21 cellular contexts compared by ENCODE assay signal in genomic region chr3:184414418-184415228, GRCh38. TPM values are rescaled to one million over a fixed set of nuclear protein-coding genes. Genes with fewer than 3 reads are reported as not detected.
"Had no signal": no experiment of that assay in that cellular context is flagged by ENCODE, and none has a peak within 500 bp of the region (broad histone marks: within the 10 kb centered on the region; RNA-seq: fewer than 3 reads in every experiment).

No MANE protein-coding gene starts in this region.

- H3K4me1 ChIP-seq: adrenal gland had no signal

- H3K9me3 ChIP-seq: adrenal gland, esophagus squamous epithelium, spleen, thoracic aorta had no signal

- ATAC-seq: activated naive CD4-positive, alpha-beta T cell treated with anti-CD3 and anti-CD28 coated beads, Interleukin-2, amount 50 U/mL, for 72 hours; left colon; stimulated activated memory B cell treated with anti-CD40 and anti-IgM and Interleukin-4, amounts not matched to agents 10 μg/mL and 1 μg/mL and 100 μg/mL, for 72 hours had no signal

- H3K27ac ChIP-seq: adrenal gland, esophagus squamous epithelium, spleen, thoracic aorta had no signal

- H3K4me3 ChIP-seq: adrenal gland, esophagus squamous epithelium, spleen, thoracic aorta had no signal

- H3K27me3 ChIP-seq: adrenal gland, esophagus squamous epithelium, spleen had no signal

- DNase-seq: activated CD4-positive, alpha-beta memory T cell treated with anti-CD3 and anti-CD28 coated beads for 36 hours; activated CD4-positive, alpha-beta T cell treated with anti-CD3 and anti-CD28 coated beads for 4 hours; activated gamma-delta T cell treated with Interleukin-2 at 50 U/mL for 16 hours; activated T-cell treated with anti-CD3 and anti-CD28 coated beads for 4 hours; adrenal gland; effector memory CD4-positive, alpha-beta T cell; esophagus squamous epithelium; left colon; nephron progenitor cell; occipital lobe; retina; spleen; stimulated activated CD4-positive, alpha-beta T cell treated with anti-CD3 and anti-CD28 coated beads, Interleukin-4, amount 100 ng/mL, for 4 hours had no signal

- H3K36me3 ChIP-seq: adrenal gland, esophagus squamous epithelium, spleen, thoracic aorta had no signal

RNA-seq across cellular contexts. Expression of gene CHRD, which starts 34.8 kb away (rescaled TPM):
- total RNA-seq: activated T-helper 1 cell treated with anti-CD3 and anti-CD28 coated beads, Interleukin-12 subunit alpha, Interleukin-12 subunit beta, Interleukin-2, Interleukin-4 antibody, amounts not matched to agents 30 ng/mL and 10 ng/mL and 1 ng/mL, durations not matched to agents 14 hours and 24 hours and 36 hours had no signal

RNA-seq across cellular contexts. Expression of gene THPO, which starts 36.6 kb away (rescaled TPM):
- total RNA-seq: activated CD4-positive, alpha-beta memory T cell treated with anti-CD3 and anti-CD28 coated beads for 36 hours; activated naive CD4-positive, alpha-beta T cell treated with anti-CD3 and anti-CD28 coated beads, Interleukin-2, amount 50 U/mL, for 72 hours; activated T-helper 1 cell treated with anti-CD3 and anti-CD28 coated beads, Interleukin-12 subunit alpha, Interleukin-12 subunit beta, Interleukin-2, Interleukin-4 antibody, amounts not matched to agents 30 ng/mL and 10 ng/mL and 1 ng/mL, durations not matched to agents 14 hours and 24 hours and 36 hours; dermis blood vessel endothelial cell; glomerular endothelial cell; left colon; lung microvascular endothelial cell; myocyte; occipital lobe had no signal
